Comparison of ENCODE assay signal across 19 cellular contexts in the genomic region with DNA sequence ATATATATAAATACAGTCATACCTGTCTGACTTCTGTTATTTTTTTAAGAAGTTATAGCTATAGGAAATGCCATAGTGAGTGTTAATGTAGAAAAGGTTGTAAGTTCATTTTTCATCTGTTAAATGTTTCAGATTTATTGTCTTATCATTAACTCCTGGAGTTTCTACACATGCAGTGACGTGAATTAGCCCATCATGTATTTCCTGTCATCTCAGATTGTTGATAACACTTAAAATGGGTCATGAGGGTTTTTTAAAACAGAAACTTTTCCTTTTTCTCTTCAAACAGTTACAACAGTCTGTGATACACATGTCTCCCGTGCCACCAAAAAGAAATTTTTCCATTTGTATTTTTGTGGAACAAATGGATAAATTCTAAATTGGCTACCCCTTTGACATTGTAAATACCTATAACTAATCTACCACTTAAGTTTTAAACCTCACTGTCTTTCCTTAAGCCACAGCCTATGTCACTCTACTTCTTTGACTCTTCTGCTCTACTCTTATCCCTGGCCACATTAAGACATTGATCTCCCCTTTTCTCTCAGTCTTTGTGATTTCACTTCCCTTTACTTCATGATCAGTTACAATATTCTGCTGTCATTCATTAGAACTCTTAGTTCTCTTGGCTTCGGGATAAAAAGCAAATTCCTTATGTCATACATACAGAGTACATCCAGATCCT.
DNase-seq lines count a peak whose midpoint lies in the region; ATAC-seq and TF ChIP-seq lines count a peak whose summit lies in the region.
"Had no signal": no experiment of that assay in that cellular context is flagged by ENCODE, and none has a peak within 500 bp of the region (broad histone marks: within the 10 kb centered on the region; RNA-seq: fewer than 3 reads in every experiment).

No MANE protein-coding gene starts in this region.

- ATAC-seq in activated naive CD4-positive, alpha-beta T cell treated with anti-CD3 and anti-CD28 coated beads, Interleukin-2, amount 50 U/mL, for 72 hours, result no peak
- ATAC-seq in T-helper 17 cell (peak; percentile 88), HG03280 (IDR thresholded peaks at IDR 0.05; ENCODE audit: unreplicated experiment) (no peak)
- ATAC-seq: HCT116 had no signal

- H3K9me3 Mint-ChIP-seq in activated naive CD4-positive, alpha-beta T cell treated with anti-CD3 and anti-CD28 coated beads, Interleukin-2, amount 50 U/mL, for 24 hours, result no peaks in the 10 kb centered on the region
- H3K9me3 Mint-ChIP-seq in activated naive CD4-positive, alpha-beta T cell treated with anti-CD3 and anti-CD28 coated beads, Interleukin-2, amount 50 U/mL, for 72 hours, result peaks cover 4 to 7% of the 10 kb centered on the region in 2 donors

- H3K4me3 ChIP-seq in choroid plexus epithelial cell (ENCODE audit: low read depth, low read length) (no peak overlapping the region), suprapubic skin (no peak overlapping the region)
- H3K4me3 ChIP-seq: PC-9, SJSA1 had no signal

- no peak for TF ChIP-seq POLR2A in suprapubic skin (IDR thresholded peaks at IDR 0.05)

- peak overlapping the region; percentile 41 for H3K27ac ChIP-seq in suprapubic skin
- H3K27ac ChIP-seq: PC-9, SJSA1 had no signal

- H3K9me3 ChIP-seq in T-helper 17 cell (ENCODE audit: control insufficient read depth, low read length, poor library complexity, severe bottlenecking) (no peaks in the 10 kb centered on the region), suprapubic skin (no peaks in the 10 kb centered on the region)
- H3K9me3 ChIP-seq: Caco-2, SJSA1 had no signal

- peak overlapping the region; percentile 57 for H3K27ac Mint-ChIP-seq in activated naive CD4-positive, alpha-beta T cell treated with anti-CD3 and anti-CD28 coated beads, Interleukin-2, amount 50 U/mL, for 24 hours
- peak overlapping the region in 1 of 2 donors; percentile 72 for H3K27ac Mint-ChIP-seq in activated naive CD4-positive, alpha-beta T cell treated with anti-CD3 and anti-CD28 coated beads, Interleukin-2, amount 50 U/mL, for 72 hours
- H3K27ac Mint-ChIP-seq in T-helper 17 cell, result peak overlapping the region; percentile 97

- WGBS in suprapubic skin, result 51% methylated on average over 3 of the region's 3 CpGs

- H3K4me1 ChIP-seq in suprapubic skin, result peaks cover 2% of the 10 kb centered on the region
- H3K4me1 ChIP-seq: Caco-2, SJSA1 had no signal

- H3K4me3 Mint-ChIP-seq in activated naive CD4-positive, alpha-beta T cell treated with anti-CD3 and anti-CD28 coated beads, Interleukin-2, amount 50 U/mL, for 24 hours, result no peak overlapping the region
- H3K4me3 Mint-ChIP-seq in T-helper 17 cell, result peak overlapping the region; percentile 9

- no peak for DNase-seq in activated naive CD4-positive, alpha-beta T cell treated with anti-CD3 and anti-CD28 coated beads, Interleukin-2, amount 50 U/mL, for 72 hours (ENCODE audit: low spot score in 2 of 2)
- DNase-seq in T-helper 17 cell (no peak), choroid plexus epithelial cell (ENCODE audit: low read depth) (peak; percentile 16), suprapubic skin (ENCODE audit: low spot score in 2 of 2) (no peak), NCI-H446 (lab: John Stamatoyannopoulos, UW) (no peak), posterior vena cava (ENCODE audit: low spot score) (no peak)
- DNase-seq: activated CD4-positive, alpha-beta T cell treated with anti-CD3 and anti-CD28 coated beads for 4 hours; anterior cingulate cortex; Caco-2; cerebellar nuclear complex; hippocampal formation; NCI-H1105; NCI-H748 treated with DMSO at 0.1 percent for 48 hours; PC-9; stimulated activated CD4-positive, alpha-beta T cell treated with anti-CD3 and anti-CD28 coated beads, Interleukin-2, amount 100 ng/mL, for 24 hours had no signal

- H3K36me3 Mint-ChIP-seq in activated naive CD4-positive, alpha-beta T cell treated with anti-CD3 and anti-CD28 coated beads, Interleukin-2, amount 50 U/mL, for 24 hours, result peaks cover 7% of the 10 kb centered on the region
- H3K36me3 Mint-ChIP-seq in activated naive CD4-positive, alpha-beta T cell treated with anti-CD3 and anti-CD28 coated beads, Interleukin-2, amount 50 U/mL, for 72 hours, result peaks cover 0 to 7% of the 10 kb centered on the region in 2 donors
- peaks cover 9% of the 10 kb centered on the region for H3K36me3 Mint-ChIP-seq in T-helper 17 cell (ENCODE audit: low read depth)

- peaks cover 16% of the 10 kb centered on the region for H3K4me1 Mint-ChIP-seq in activated naive CD4-positive, alpha-beta T cell treated with anti-CD3 and anti-CD28 coated beads, Interleukin-2, amount 50 U/mL, for 24 hours
- peaks cover 36% of the 10 kb centered on the region for H3K4me1 Mint-ChIP-seq in T-helper 17 cell

- intact Hi-C loops in posterior vena cava (cut with DNase I), result no loop called here

- peaks cover 19% of the 10 kb centered on the region for H3K36me3 ChIP-seq in suprapubic skin
- H3K36me3 ChIP-seq: SJSA1 had no signal

- no peak for TF ChIP-seq CTCF in choroid plexus epithelial cell (conservative IDR thresholded peaks at IDR 0.05; ENCODE audit: low read depth, low read length)
- TF ChIP-seq CTCF in suprapubic skin (IDR thresholded peaks at IDR 0.05), result no peak

- H3K27me3 Mint-ChIP-seq in activated naive CD4-positive, alpha-beta T cell treated with anti-CD3 and anti-CD28 coated beads, Interleukin-2, amount 50 U/mL, for 24 hours, result no peaks in the 10 kb centered on the region
- H3K27me3 Mint-ChIP-seq in T-helper 17 cell, result no peaks in the 10 kb centered on the region

- no peaks in the 10 kb centered on the region for H3K27me3 ChIP-seq in suprapubic skin
- H3K27me3 ChIP-seq: SJSA1 had no signal

- no peak for TF ChIP-seq EP300 in suprapubic skin (IDR thresholded peaks at IDR 0.05)
